ENCODE assay signal across 9 cellular contexts in the genomic region with DNA sequence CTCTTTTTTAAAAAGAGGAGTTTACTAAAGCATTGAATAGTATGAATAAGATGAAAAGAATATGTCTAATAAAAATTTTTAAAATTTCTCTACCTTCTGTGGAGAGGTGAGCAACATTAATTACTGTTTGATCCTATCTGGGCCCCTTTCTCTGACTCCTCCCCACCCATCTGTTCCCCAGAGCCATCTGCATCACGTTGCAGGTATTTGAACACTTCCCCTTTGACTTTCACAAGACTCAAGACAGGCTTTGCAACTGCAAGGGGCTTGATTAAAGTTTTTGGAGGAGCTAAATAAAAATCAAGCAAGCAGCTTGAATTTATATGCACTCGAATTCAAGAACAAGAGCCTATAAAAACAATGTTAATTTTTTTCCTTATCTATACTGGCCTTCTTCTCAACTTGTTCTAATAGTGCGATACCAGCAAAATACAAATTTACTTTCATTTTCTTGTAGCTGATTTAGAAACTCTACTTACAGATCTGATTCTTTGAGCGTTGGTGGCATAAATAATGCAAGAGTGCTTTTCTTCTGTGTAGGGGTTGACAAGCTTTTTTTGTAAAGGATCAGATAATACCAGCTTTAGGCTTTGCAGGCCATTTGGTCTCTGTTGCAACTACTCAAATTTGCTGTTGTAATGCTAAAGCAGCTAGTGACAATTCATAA. TPM values are rescaled to one million over a fixed set of nuclear protein-coding genes. Genes with fewer than 3 reads are reported as not detected.
DNase-seq lines count a peak whose midpoint lies in the region; ATAC-seq and TF ChIP-seq lines count a peak whose summit lies in the region.
"Had no signal": no experiment of that assay in that cellular context is flagged by ENCODE, and none has a peak within 500 bp of the region (broad histone marks: within the 10 kb centered on the region; RNA-seq: fewer than 3 reads in every experiment).

No MANE protein-coding gene starts in this region.

- H3K36me3 ChIP-seq in CD8-positive, alpha-beta T cell (ENCODE audit: insufficient read depth, low read length): no peaks in the 10 kb centered on the region
- H3K36me3 ChIP-seq in adipocyte (ENCODE audit: control insufficient read depth, insufficient read depth, low read length, severe bottlenecking) (no peaks in the 10 kb centered on the region), H7 (replicated peaks; ENCODE audit: control insufficient read depth, insufficient read depth, low read length) (no peaks in the 10 kb centered on the region)

- H3K27me3 Mint-ChIP-seq in CD8-positive, alpha-beta T cell (ENCODE audit: low read depth): no peaks in the 10 kb centered on the region

- no peak overlapping the region for H3K27ac ChIP-seq in CD8-positive, alpha-beta T cell (ENCODE audit: low read depth, low read length)
- H3K27ac ChIP-seq in substantia nigra (ENCODE audit: low read depth, low read length, poor library complexity, severe bottlenecking): no peak overlapping the region

- H3K4me3 ChIP-seq in CD8-positive, alpha-beta T cell (ENCODE audit: low read depth, low read length): no peak overlapping the region
- H3K4me3 ChIP-seq in adipocyte (ENCODE audit: low read length): peak overlapping the region; percentile 50
- H3K4me3 ChIP-seq in H7 (ENCODE audit: insufficient read depth, low read depth, low read length): no peak overlapping the region

- peak overlapping the region; percentile 42 for H3K27ac Mint-ChIP-seq in CD8-positive, alpha-beta T cell

- H3K4me1 ChIP-seq in CD8-positive, alpha-beta T cell (ENCODE audit: insufficient read depth, low read length): no peaks in the 10 kb centered on the region
- peaks cover 20% of the 10 kb centered on the region for H3K4me1 ChIP-seq in adipocyte (ENCODE audit: control insufficient read depth, insufficient read depth, low read length)

- intact Hi-C loops in CD8-positive, alpha-beta T cell (cut with DNase I, micrococcal nuclease): no loop called here

- H3K4me3 Mint-ChIP-seq in CD8-positive, alpha-beta T cell: peak overlapping the region; percentile 63

- DNase-seq in CD8-positive, alpha-beta T cell: no peak
- DNase-seq in adipocyte (ENCODE audit: low read depth): peak; percentile 14
- no peak for DNase-seq in DMS53 (lab: John Stamatoyannopoulos, UW)
- DNase-seq in central memory CD4-positive, alpha-beta T cell: no peak
- no peak for DNase-seq in substantia nigra (lab: John Stamatoyannopoulos, UW)
- DNase-seq in H7: no peak

- H3K9ac ChIP-seq in adipocyte (ENCODE audit: low read length): no peak overlapping the region

- CTCF ChIA-PET in CD8-positive, alpha-beta T cell (lab: Charles Lee): no interaction called here

- no peaks in the 10 kb centered on the region for H3K27me3 ChIP-seq in CD8-positive, alpha-beta T cell (ENCODE audit: insufficient read depth, low read length)
- H3K27me3 ChIP-seq in adipocyte (replicated peaks; ENCODE audit: control insufficient read depth, insufficient read depth, low read length) (no peaks in the 10 kb centered on the region), H7 (ENCODE audit: control insufficient read depth, insufficient read depth, low read length) (no peaks in the 10 kb centered on the region)

- ATAC-seq in CD8-positive, alpha-beta T cell: no peak
- peak; percentile 98 for ATAC-seq in GM19438 (IDR thresholded peaks at IDR 0.05; ENCODE audit: low read depth, unreplicated experiment)
- ATAC-seq in HG03354 (IDR thresholded peaks at IDR 0.05; ENCODE audit: poor library complexity, severe bottlenecking, unreplicated experiment): peak; percentile 99

- POLR2A ChIA-PET in CD8-positive, alpha-beta T cell (lab: Charles Lee): no interaction called here

- peaks cover 11% of the 10 kb centered on the region for H3K4me1 Mint-ChIP-seq in CD8-positive, alpha-beta T cell (ENCODE audit: low read depth)

- H3K36me3 Mint-ChIP-seq in CD8-positive, alpha-beta T cell: no peaks in the 10 kb centered on the region

- no peak for TF ChIP-seq CTCF in CD8-positive, alpha-beta T cell (IDR thresholded peaks at IDR 0.05)

- no peaks in the 10 kb centered on the region for H3K9me3 ChIP-seq in CD8-positive, alpha-beta T cell (ENCODE audit: low read length)
- peaks cover 7% of the 10 kb centered on the region for H3K9me3 ChIP-seq in adipocyte (ENCODE audit: control insufficient read depth, low read length)

- H3K9me3 Mint-ChIP-seq in CD8-positive, alpha-beta T cell: peaks cover 3% of the 10 kb centered on the region

RNA-seq across cellular contexts. Expression of a gene that starts 21.3 kb away (rescaled TPM):
- total RNA-seq in CD8-positive, alpha-beta T cell: not detected
- not detected in 2 replicates for total RNA-seq in H7 (2014; rRNA removed; shearing (Covaris generic))
- total RNA-seq: kidney epithelial cell had no signal
